22 cellular contexts compared by ENCODE assay signal in the genomic region with DNA sequence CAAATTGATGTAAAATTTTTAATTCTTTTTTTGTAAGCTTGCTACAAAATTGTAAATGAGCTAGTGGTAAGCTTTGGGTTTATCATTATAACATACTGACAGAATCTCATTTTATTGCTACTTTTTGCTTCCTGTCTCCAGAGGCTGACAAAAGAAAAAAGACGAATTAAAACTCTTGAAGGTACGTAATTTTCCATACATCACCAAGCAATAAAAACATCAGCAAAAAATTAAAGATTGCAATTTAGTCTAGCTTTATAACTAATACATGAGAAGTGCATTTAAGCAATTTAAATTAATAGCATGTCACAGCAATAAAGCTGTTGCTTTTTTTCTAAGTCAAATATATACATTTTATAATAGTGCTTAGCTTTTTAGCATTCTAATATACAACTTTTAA.
DNase-seq lines count a peak whose midpoint lies in the region; ATAC-seq and TF ChIP-seq lines count a peak whose summit lies in the region.
"Had no signal": no experiment of that assay in that cellular context is flagged by ENCODE, and none has a peak within 500 bp of the region (broad histone marks: within the 10 kb centered on the region; RNA-seq: fewer than 3 reads in every experiment).

No MANE protein-coding gene starts in this region.

- DNase-seq in A673 (ENCODE audit: low spot score) (peak; percentile 61), SK-N-MC (ENCODE audit: low read depth, low spot score) (peak; percentile 83), endothelial cell (ENCODE audit: low spot score) (no peak), DMS114 treated with DMSO at 0.1 percent for 48 hours (lab: John Stamatoyannopoulos, UW; ENCODE audit: unreplicated experiment) (no peak), NCI-H69 (lab: John Stamatoyannopoulos, UW) (no peak), body of pancreas (no peak)
- DNase-seq in natural killer cell treated with Interleukin-12 subunit alpha and Interleukin-12 subunit beta and Interleukin-15 and Interleukin-18, amount 100 ng/mL, for 72 hours (ENCODE audit: low spot score) = no peak
- DNase-seq: ACHN; AML-193; BE2C; Calu3; CD4-positive, alpha-beta T cell; COR-L47; DMS153; DND-41; H9 had no signal

- TF ChIP-seq POLR2A in body of pancreas (IDR thresholded peaks at IDR 0.05) = no peak

- BruUV-seq in A673 (replicated peaks; lab: Mats Ljungman, UMichigan) = no TSS peak

- no peak for TF ChIP-seq CTCF in A673 (conservative IDR thresholded peaks at IDR 0.05; ENCODE audit: low read depth, low read length)
- TF ChIP-seq CTCF in endothelial cell (IDR thresholded peaks at IDR 0.05; ENCODE audit: unreplicated experiment) = no peak
- no peak for TF ChIP-seq CTCF in body of pancreas (IDR thresholded peaks at IDR 0.05)

- ATAC-seq in natural killer cell treated with Interleukin-12 subunit alpha and Interleukin-12 subunit beta and Interleukin-15 and Interleukin-18, amount 100 ng/mL, for 72 hours = no peak
- ATAC-seq in body of pancreas (no peak), HG03025 (IDR thresholded peaks at IDR 0.05; ENCODE audit: low FRiP score, unreplicated experiment) (no peak)
- ATAC-seq: GM23338, HCT116 had no signal

- H3K4me3 ChIP-seq in A673 (ENCODE audit: low read depth, low read length, poor library complexity, severe bottlenecking) = no peak overlapping the region
- H3K4me3 ChIP-seq in SK-N-MC = peak overlapping the region; percentile 79
- H3K4me3 ChIP-seq in body of pancreas = no peak overlapping the region
- H3K4me3 ChIP-seq: GM23338 had no signal

- 55 to 63% methylated on average over 2 of the region's 2 CpGs for WGBS in body of pancreas, 2 donors

- no peaks in the 10 kb centered on the region for H3K9me3 ChIP-seq in A673 (ENCODE audit: low read depth, low read length, poor library complexity, severe bottlenecking)
- no peaks in the 10 kb centered on the region for H3K9me3 ChIP-seq in SK-N-MC (ENCODE audit: low read depth, low read length)
- H3K9me3 ChIP-seq in body of pancreas = no peaks in the 10 kb centered on the region
- H3K9me3 ChIP-seq: BE2C had no signal

- peaks cover 6% of the 10 kb centered on the region for H3K27me3 Mint-ChIP-seq in endothelial cell (ENCODE audit: unreplicated experiment)
- peaks cover 0 to under 1% of the 10 kb centered on the region in 2 donors for H3K27me3 Mint-ChIP-seq in natural killer cell treated with Interleukin-12 subunit alpha and Interleukin-12 subunit beta and Interleukin-15 and Interleukin-18, amount 100 ng/mL, for 72 hours
- H3K27me3 Mint-ChIP-seq: CD4-positive, alpha-beta T cell had no signal

- H3K9me3 Mint-ChIP-seq in endothelial cell (ENCODE audit: unreplicated experiment) = no peaks in the 10 kb centered on the region
- peaks cover 7% of the 10 kb centered on the region for H3K9me3 Mint-ChIP-seq in natural killer cell treated with Interleukin-12 subunit alpha and Interleukin-12 subunit beta and Interleukin-15 and Interleukin-18, amount 100 ng/mL, for 72 hours
- H3K9me3 Mint-ChIP-seq: GM23338, H9 had no signal

- CTCF ChIA-PET in A673 (lab: Charles Lee) = no interaction called here

- H3K27me3 ChIP-seq in A673 (replicated peaks; ENCODE audit: insufficient read depth, low read depth, low read length, poor library complexity) = no peaks in the 10 kb centered on the region
- H3K27me3 ChIP-seq in body of pancreas = no peaks in the 10 kb centered on the region
- H3K27me3 ChIP-seq: BE2C; BLaER1 treated with 17β-estradiol and CSF1 and Interleukin-3, amounts not matched to agents 10 nM and 100 nM had no signal

- H3K27ac Mint-ChIP-seq in endothelial cell (ENCODE audit: unreplicated experiment) = peak overlapping the region; percentile 83
- peak overlapping the region; percentile 62 to 95 for H3K27ac Mint-ChIP-seq in natural killer cell treated with Interleukin-12 subunit alpha and Interleukin-12 subunit beta and Interleukin-15 and Interleukin-18, amount 100 ng/mL, for 72 hours
- H3K27ac Mint-ChIP-seq: CD4-positive, alpha-beta T cell; GM23338; H9 had no signal

- H3K4me1 ChIP-seq in A673 (ENCODE audit: insufficient read depth, low read length, poor library complexity, severe bottlenecking) = peaks cover 38% of the 10 kb centered on the region
- H3K4me1 ChIP-seq in body of pancreas = no peaks in the 10 kb centered on the region
- H3K4me1 ChIP-seq: BE2C had no signal

- H3K36me3 ChIP-seq in A673 (ENCODE audit: insufficient read depth, low read length, poor library complexity, severe bottlenecking) (no peaks in the 10 kb centered on the region), SK-N-MC (ENCODE audit: insufficient read depth, low read length) (no peaks in the 10 kb centered on the region), body of pancreas (replicated peaks in 1 of 2; ENCODE audit: insufficient read depth in 1 of 2, low read depth in 2 of 2) (no peaks in the 10 kb centered on the region)
- H3K36me3 ChIP-seq: BE2C had no signal

- H3K9ac ChIP-seq in SK-N-MC (ENCODE audit: insufficient read length) = no peak overlapping the region

- POLR2A ChIA-PET in A673 (lab: Charles Lee; ENCODE audit: low non-redundant PET) = no interaction called here

- H3K27ac ChIP-seq in A673 (ENCODE audit: low read depth, low read length, poor library complexity, severe bottlenecking) = peak overlapping the region; percentile 83
- peak overlapping the region; percentile 85 for H3K27ac ChIP-seq in SK-N-MC
- no peak overlapping the region for H3K27ac ChIP-seq in body of pancreas
- H3K27ac ChIP-seq: 22Rv1 had no signal

- intact Hi-C loops in A673 (cut with micrococcal nuclease; ENCODE audit: unreplicated experiment) (no loop called here), body of pancreas (cut with DNase I) (no loop called here)

- peaks cover 35% of the 10 kb centered on the region for H3K4me1 Mint-ChIP-seq in endothelial cell (ENCODE audit: unreplicated experiment)
- H3K4me1 Mint-ChIP-seq in natural killer cell treated with Interleukin-12 subunit alpha and Interleukin-12 subunit beta and Interleukin-15 and Interleukin-18, amount 100 ng/mL, for 72 hours (ENCODE audit: low read depth in 2 of 2) = peaks cover 33 to 37% of the 10 kb centered on the region in 2 donors

- H3K36me3 Mint-ChIP-seq in endothelial cell (ENCODE audit: low read depth, unreplicated experiment) = peaks cover 18% of the 10 kb centered on the region
- H3K36me3 Mint-ChIP-seq in natural killer cell treated with Interleukin-12 subunit alpha and Interleukin-12 subunit beta and Interleukin-15 and Interleukin-18, amount 100 ng/mL, for 72 hours = peaks cover 16% of the 10 kb centered on the region
- H3K36me3 Mint-ChIP-seq: CD14-positive monocyte had no signal

- H3K4me3 Mint-ChIP-seq in endothelial cell (ENCODE audit: unreplicated experiment) = no peak overlapping the region
- H3K4me3 Mint-ChIP-seq in natural killer cell treated with Interleukin-12 subunit alpha and Interleukin-12 subunit beta and Interleukin-15 and Interleukin-18, amount 100 ng/mL, for 72 hours = peak overlapping the region; percentile 71
- H3K4me3 Mint-ChIP-seq: CD4-positive, alpha-beta T cell; GM23338; H9 had no signal

Comparison
In these comparisons a context has a peak if more than half of its experiments do, and no peak if none do; other contexts are left out.
1. DNase-seq: peak in A673 (single experiment) and SK-N-MC (single experiment); none in endothelial cell (single experiment), natural killer cell treated with Interleukin-12 subunit alpha and Interleukin-12 subunit beta and Interleukin-15 and Interleukin-18, amount 100 ng/mL, for 72 hours (single experiment), DMS114 treated with DMSO at 0.1 percent for 48 hours (single experiment), NCI-H69 (single experiment) and body of pancreas (0 of 4).
2. H3K27ac ChIP-seq: peak in A673 (single experiment) and SK-N-MC (single experiment); none in body of pancreas (0 of 4).